Comparison of ENCODE assay signal across 8 cellular contexts in genomic region chr10:92241158-92241500, GRCh38. TPM values are rescaled to one million over a fixed set of nuclear protein-coding genes. Genes with fewer than 3 reads are reported as not detected.
DNase-seq lines count a peak whose midpoint lies in the region; ATAC-seq, FAIRE-seq and TF ChIP-seq lines count a peak whose summit lies in the region.

No MANE protein-coding gene starts in this region.

- H3K4me3 Mint-ChIP-seq in CD14-positive monocyte = peak overlapping the region; percentile 93 to 99

- H3K4me1 ChIP-seq in Loucy (ENCODE audit: insufficient read depth, low read length, poor library complexity, severe bottlenecking) = peaks cover 9% of the 10 kb centered on the region
- H3K4me1 ChIP-seq in suprapubic skin = peaks cover 56% of the 10 kb centered on the region

- H3K27ac ChIP-seq in suprapubic skin = peak overlapping the region; percentile 95

- TF ChIP-seq CTCF in CD14-positive monocyte (IDR thresholded peaks at IDR 0.05) (no peak), Loucy (conservative IDR thresholded peaks at IDR 0.05; ENCODE audit: low read length) (no peak), bronchial epithelial cell (IDR thresholded peaks at IDR 0.05; ENCODE audit: insufficient read depth, low read length, severe bottlenecking) (no peak), suprapubic skin (IDR thresholded peaks at IDR 0.05) (no peak)

- no peaks in the 10 kb centered on the region for H3K79me2 ChIP-seq in Loucy (ENCODE audit: insufficient read depth, low read length)

- no peaks in the 10 kb centered on the region for H4K20me1 ChIP-seq in Loucy (ENCODE audit: insufficient read depth, low read length, poor library complexity, severe bottlenecking)

- no peaks in the 10 kb centered on the region for H3F3A ChIP-seq in Loucy (ENCODE audit: low read depth)

- peak overlapping the region; percentile 87 to 97 (median 93) for H3K27ac Mint-ChIP-seq in CD14-positive monocyte

- H3K36me3 ChIP-seq in Loucy (ENCODE audit: insufficient read depth, low read length) (peaks cover 17% of the 10 kb centered on the region; the same call in 1 of the 2 replicates), bronchial epithelial cell (ENCODE audit: control insufficient read depth, insufficient read depth, low read length) (no peaks in the 10 kb centered on the region), suprapubic skin (no peaks in the 10 kb centered on the region)

- H3K36me3 Mint-ChIP-seq in CD14-positive monocyte = peaks cover 13 to 15% of the 10 kb centered on the region in 2 donors

- no peaks in the 10 kb centered on the region for H3K9me3 ChIP-seq in Loucy (ENCODE audit: insufficient read depth, low read depth, low read length)
- no peaks in the 10 kb centered on the region for H3K9me3 ChIP-seq in suprapubic skin

- no peak for TF ChIP-seq EP300 in suprapubic skin (IDR thresholded peaks at IDR 0.05)

- no peak for FAIRE-seq in bronchial epithelial cell (lab: Jason Lieb, UNC)

- intact Hi-C loops in CD14-positive monocyte (cut with micrococcal nuclease) = loop anchor here in 1 of 2 donors (2.0 kb wide), 1 partner anchor 50 kb away; the partner anchor contains the start of genes CPEB3 and MARCHF5

- 0 out of 2 replicates have a peak overlapping the region, but pooled peaks have one; percentile 38 for H2AFZ ChIP-seq in Loucy (ENCODE audit: low read length)

- DNase-seq in CD14-positive monocyte (ENCODE audit: low spot score) = no peak
- DNase-seq in bronchial epithelial cell (ENCODE audit: low read depth) = no peak
- DNase-seq in left lobe of liver (ENCODE audit: low spot score) = no peak
- no peak for DNase-seq in suprapubic skin (ENCODE audit: low spot score in 2 of 2)
- no peak for DNase-seq in DMS114 treated with DMSO at 0.1 percent for 48 hours (lab: John Stamatoyannopoulos, UW; ENCODE audit: unreplicated experiment)
- DNase-seq in NCI-H345 treated with DMSO at 0.1 percent for 48 hours (lab: John Stamatoyannopoulos, UW; ENCODE audit: unreplicated experiment) = no peak
- DNase-seq in NCI-H2171 treated with DMSO at 0.1 percent for 48 hours (lab: John Stamatoyannopoulos, UW) = no peak

- H3K27me3 Mint-ChIP-seq in CD14-positive monocyte (ENCODE audit: low read depth in 3 of 3) = peaks cover 0 to 4% (median 0%) of the 10 kb centered on the region in 3 donors

- peaks cover 50% of the 10 kb centered on the region for H3K4me1 Mint-ChIP-seq in CD14-positive monocyte

- TF ChIP-seq POLR2A in suprapubic skin (IDR thresholded peaks at IDR 0.05) = no peak

- H3K9me2 ChIP-seq in Loucy (replicated peaks; ENCODE audit: low read depth, low read length) = no peaks in the 10 kb centered on the region

- no peak overlapping the region for H3K9ac ChIP-seq in Loucy (ENCODE audit: low read depth, low read length, poor library complexity, severe bottlenecking)

- H3K4me3 ChIP-seq in Loucy (ENCODE audit: low read length, poor library complexity, severe bottlenecking) = peak overlapping the region; percentile 65
- H3K4me3 ChIP-seq in bronchial epithelial cell (ENCODE audit: low read depth, low read length) = peak overlapping the region; percentile 81
- H3K4me3 ChIP-seq in suprapubic skin = peak overlapping the region; percentile 91

- H3K9me3 Mint-ChIP-seq in CD14-positive monocyte = peaks cover 0 to 2% (median 0%) of the 10 kb centered on the region in 7 donors

- 19% methylated on average over 9 of the region's 9 CpGs for WGBS in suprapubic skin

- no peaks in the 10 kb centered on the region for H3K27me3 ChIP-seq in Loucy (ENCODE audit: insufficient read depth, low read length, poor library complexity, severe bottlenecking)
- H3K27me3 ChIP-seq in bronchial epithelial cell (ENCODE audit: control insufficient read depth, insufficient read depth, low read length) = no peaks in the 10 kb centered on the region
- no peaks in the 10 kb centered on the region for H3K27me3 ChIP-seq in suprapubic skin

- peak; percentile 40 for ATAC-seq in left lobe of liver

- peak overlapping the region; percentile 60 for H3K4me2 ChIP-seq in Loucy (ENCODE audit: low read depth, low read length, poor library complexity, severe bottlenecking)

RNA-seq across cellular contexts. Expression of gene CPEB3, which starts 49.7 kb away (rescaled TPM):
- polyA plus RNA-seq in CD14-positive monocyte = 1 to 10 TPM; 1.8 to 2.1 TPM
- total RNA-seq in bronchial epithelial cell (2.4 and 3.3 TPM in 2 replicates), left lobe of liver (12.7 TPM), suprapubic skin (10 to 100 TPM in 2 of 4 donors, 1 to 10 TPM in 2; 7.8 to 19.2 (median 10.4) TPM)

RNA-seq across cellular contexts. Expression of gene MARCHF5, which starts 49.8 kb away (rescaled TPM):
- polyA plus RNA-seq in CD14-positive monocyte = 10 to 100 TPM; 29.6 to 30.6 TPM
- total RNA-seq in bronchial epithelial cell (23.2 and 26.8 TPM in 2 replicates), left lobe of liver (24.7 TPM), suprapubic skin (10 to 100 TPM; 12.6 to 15.0 (median 13.3) TPM)
